ENCODE assay signal across 22 cellular contexts in genomic region chr5:171223927-171224326, GRCh38.
"Had no signal": no experiment of that assay in that cellular context is flagged by ENCODE, and none has a peak within 500 bp of the region (broad histone marks: within the 10 kb centered on the region; RNA-seq: fewer than 3 reads in every experiment).

No MANE protein-coding gene starts in this region.

- H3K36me3 ChIP-seq: esophagus squamous epithelium, left lung, prostate gland, right atrium auricular region, stomach, thyroid gland had no signal

- FAIRE-seq: colon, kidney had no signal

- H3K4me3 ChIP-seq: esophagus squamous epithelium, left lung, prostate gland, right atrium auricular region, stomach, thyroid gland had no signal

- H3K4me1 ChIP-seq: esophagus squamous epithelium, left lung, prostate gland, right atrium auricular region, stomach, thyroid gland had no signal

- DNase-seq: effector CD8-positive, alpha-beta T cell; endodermal cell; erythroblast; esophagus squamous epithelium; foreskin melanocyte; kidney; left lung; mammary epithelial cell; mesendoderm; midbrain; naive thymus-derived CD4-positive, alpha-beta T cell; nucleus accumbens; stimulated activated CD4-positive, alpha-beta T cell treated with anti-CD3 and anti-CD28 coated beads, Interleukin-2, amount 100 ng/mL, for 24 hours; stimulated activated CD4-positive, alpha-beta T cell treated with anti-CD3 and anti-CD28 coated beads, Interleukin-4, amount 100 ng/mL, for 24 hours; stimulated activated naive CD4-positive, alpha-beta T cell treated with Interleukin-2 at 50 U/mL for 16 hours; stomach; thyroid gland had no signal

- ATAC-seq: left lung; naive thymus-derived CD4-positive, alpha-beta T cell; sciatic nerve; stimulated activated effector memory CD8-positive, alpha-beta T cell treated with anti-CD3 and anti-CD28 coated beads, Interleukin-12 subunit alpha, Interleukin-12 subunit beta, amount 100 ng/mL, for 72 hours had no signal

- H3K27ac ChIP-seq: esophagus squamous epithelium, left lung, prostate gland, right atrium auricular region, stomach, thyroid gland had no signal

- H3K9me3 ChIP-seq: esophagus squamous epithelium, left lung, prostate gland, right atrium auricular region, stomach, thyroid gland had no signal

- H3K27me3 ChIP-seq: esophagus squamous epithelium, left lung, right atrium auricular region, stomach, thyroid gland had no signal
